In genomic region chr2:30405266-30405592, GRCh38 we compare ENCODE assay signal across 1 cellular context.
TF ChIP-seq lines count a peak whose summit lies in the region.

No MANE protein-coding gene starts in this region.

TF ChIP-seq in GM23338, 12 proteins besides CTCF, POLR2A, EP300 and RAD21 (continued from another document):
- no peak for TF ChIP-seq REST (IDR thresholded peaks at IDR 0.05; ENCODE audit: unreplicated experiment)
- TF ChIP-seq ETS1 (IDR thresholded peaks at IDR 0.05), result no peak
- TF ChIP-seq ZNF462 (CRISPR knock-in tag; IDR thresholded peaks at IDR 0.05), result no peak
- no peak for TF ChIP-seq POLR2AphosphoS5 (IDR thresholded peaks at IDR 0.05; ENCODE audit: low read depth)
- no peak for TF ChIP-seq JUNB (IDR thresholded peaks at IDR 0.05; ENCODE audit: unreplicated experiment)
